In genomic region chr14:90717916-90718315, GRCh38 we compare ENCODE assay signal across 22 cellular contexts.
DNase-seq lines count a peak whose midpoint lies in the region; ATAC-seq and TF ChIP-seq lines count a peak whose summit lies in the region.
"Had no signal": no experiment of that assay in that cellular context is flagged by ENCODE, and none has a peak within 500 bp of the region (broad histone marks: within the 10 kb centered on the region; RNA-seq: fewer than 3 reads in every experiment).

No MANE protein-coding gene starts in this region.

- H3K36me3 ChIP-seq in brain microvascular endothelial cell (replicated peaks) (no peaks in the 10 kb centered on the region), upper lobe of left lung (peaks cover 0 to 9% (median 0%) of the 10 kb centered on the region in 4 donors)
- H3K36me3 ChIP-seq: adrenal gland had no signal

- H3K4me3 ChIP-seq in brain microvascular endothelial cell (ENCODE audit: low read depth, low read length) (no peak overlapping the region), upper lobe of left lung (no peak overlapping the region)
- H3K4me3 ChIP-seq: adrenal gland, stomach had no signal

- H3K36me3 Mint-ChIP-seq in activated CD4-positive, alpha-beta T cell treated with anti-CD3 and anti-CD28 coated beads, Interleukin-2, amount 10 ng/mL, durations not matched to agents 24 days and 14 days (ENCODE audit: low read depth), result no peaks in the 10 kb centered on the region
- H3K36me3 Mint-ChIP-seq: IgD-negative memory B cell had no signal

- WGBS in upper lobe of left lung, 2 donors, result 82 to 83% methylated on average over 3 of the region's 3 CpGs

- no peak overlapping the region for H3K4me3 Mint-ChIP-seq in activated CD4-positive, alpha-beta T cell treated with anti-CD3 and anti-CD28 coated beads, Interleukin-2, amount 10 ng/mL, durations not matched to agents 24 days and 14 days
- H3K4me3 Mint-ChIP-seq: activated T-helper 17 cell treated with anti-CD3 and anti-CD28 coated beads, Interleukin-2, amount 50 U/mL, for 72 hours; CD4-positive, alpha-beta T cell; HFFc6; IgD-negative memory B cell had no signal

- H3K27ac ChIP-seq in brain microvascular endothelial cell, result no peak overlapping the region
- H3K27ac ChIP-seq in upper lobe of left lung, result no peak overlapping the region
- H3K27ac ChIP-seq: adrenal gland, stomach had no signal

- no peaks in the 10 kb centered on the region for H3K9me3 ChIP-seq in upper lobe of left lung
- H3K9me3 ChIP-seq: adrenal gland, stomach had no signal

- H3K27me3 ChIP-seq in brain microvascular endothelial cell (replicated peaks) (no peaks in the 10 kb centered on the region), upper lobe of left lung (no peaks in the 10 kb centered on the region)
- H3K27me3 ChIP-seq: adrenal gland, stomach had no signal

- peaks cover 3% of the 10 kb centered on the region for H3K27me3 Mint-ChIP-seq in activated CD4-positive, alpha-beta T cell treated with anti-CD3 and anti-CD28 coated beads, Interleukin-2, amount 10 ng/mL, durations not matched to agents 24 days and 14 days
- H3K27me3 Mint-ChIP-seq: CD4-positive, alpha-beta T cell; IgD-negative memory B cell had no signal

- no peak for TF ChIP-seq EP300 in upper lobe of left lung (IDR thresholded peaks at IDR 0.05)

- intact Hi-C loops in left cardiac atrium (cut with DNase I) (no loop called here), Right ventricle myocardium superior (cut with DNase I) (no loop called here)
- intact Hi-C loops in activated CD4-positive, alpha-beta T cell treated with anti-CD3 and anti-CD28 coated beads, Interleukin-2, amount 10 ng/mL, durations not matched to agents 24 days and 14 days (cut with micrococcal nuclease), result no loop called here

- H3K4me1 ChIP-seq in upper lobe of left lung, result peaks cover 0 to 3% (median 0%) of the 10 kb centered on the region in 4 donors

- no peak for TF ChIP-seq CTCF in brain microvascular endothelial cell (IDR thresholded peaks at IDR 0.05; ENCODE audit: low read depth, low read length, missing control alignments)
- TF ChIP-seq CTCF in upper lobe of left lung (IDR thresholded peaks at IDR 0.05), result no peak

- ATAC-seq in left cardiac atrium, result peak; percentile 21 to 31
- ATAC-seq in Right ventricle myocardium superior (ENCODE audit: poor library complexity), result no peak
- ATAC-seq in upper lobe of left lung (ENCODE audit: low FRiP score in 2 of 2), result no peak
- ATAC-seq: activated CD4-positive, CD25-positive, alpha-beta regulatory T cell treated with anti-CD3 and anti-CD28 coated beads, Interleukin-2, amount 50 U/mL, for 24 hours; activated T-helper 17 cell treated with anti-CD3 and anti-CD28 coated beads, Interleukin-2, amount 50 U/mL, for 72 hours had no signal

- DNase-seq in left cardiac atrium (no peak), Right ventricle myocardium superior (no peak), brain microvascular endothelial cell (peak; percentile 14), iris pigment epithelial cell (ENCODE audit: low read depth) (peak; percentile 58), OCI-M2 (lab: John Stamatoyannopoulos, UW; ENCODE audit: unreplicated experiment) (no peak), upper lobe of left lung (no peak)
- peak; percentile 2 for DNase-seq in stimulated activated CD8-positive, alpha-beta memory T cell treated with anti-CD3 and anti-CD28 coated beads, Interleukin-4, amount 100 ng/mL, for 48 hours
- DNase-seq in activated CD4-positive, alpha-beta T cell treated with anti-CD3 and anti-CD28 coated beads, Interleukin-2, amount 10 ng/mL, durations not matched to agents 24 days and 14 days, result no peak
- DNase-seq: adrenal gland; CD4-positive, alpha-beta T cell; cortex of kidney; DND-41; HFFc6; islet precursor cell; NCI-H187 treated with DMSO at 0.1 percent for 48 hours; NCI-H510A; SIG-M5; stimulated activated CD4-positive, alpha-beta T cell treated with anti-CD3 and anti-CD28 coated beads, Interleukin-1b, Interleukin-23, amount 100 ng/mL, for 48 hours; stomach had no signal

- no peak for TF ChIP-seq POLR2A in upper lobe of left lung (IDR thresholded peaks at IDR 0.05)

- H3K27ac Mint-ChIP-seq in activated CD4-positive, alpha-beta T cell treated with anti-CD3 and anti-CD28 coated beads, Interleukin-2, amount 10 ng/mL, durations not matched to agents 24 days and 14 days, result no peak overlapping the region
- H3K27ac Mint-ChIP-seq: activated T-helper 17 cell treated with anti-CD3 and anti-CD28 coated beads, Interleukin-2, amount 50 U/mL, for 72 hours; CD4-positive, alpha-beta T cell; HFFc6; IgD-negative memory B cell had no signal

- no peaks in the 10 kb centered on the region for H3K9me3 Mint-ChIP-seq in activated CD4-positive, alpha-beta T cell treated with anti-CD3 and anti-CD28 coated beads, Interleukin-2, amount 10 ng/mL, durations not matched to agents 24 days and 14 days
- H3K9me3 Mint-ChIP-seq: activated T-helper 17 cell treated with anti-CD3 and anti-CD28 coated beads, Interleukin-2, amount 50 U/mL, for 72 hours; CD4-positive, alpha-beta T cell; HFFc6; IgD-negative memory B cell had no signal

- in situ Hi-C loops in brain microvascular endothelial cell (cut with HindIII; ENCODE audit: low pct_ligation_motif_present, low sequenced_read_pairs), result no loop called here

- no peaks in the 10 kb centered on the region for H3K4me1 Mint-ChIP-seq in activated CD4-positive, alpha-beta T cell treated with anti-CD3 and anti-CD28 coated beads, Interleukin-2, amount 10 ng/mL, durations not matched to agents 24 days and 14 days
- H3K4me1 Mint-ChIP-seq: activated T-helper 17 cell treated with anti-CD3 and anti-CD28 coated beads, Interleukin-2, amount 50 U/mL, for 72 hours had no signal

Comparison
In these comparisons a context has a peak if more than half of its experiments do, and no peak if none do; other contexts are left out.
1. ATAC-seq: peak in left cardiac atrium (2 of 2); none in Right ventricle myocardium superior (single experiment) and upper lobe of left lung (0 of 2).
2. DNase-seq: peak in brain microvascular endothelial cell (single experiment), iris pigment epithelial cell (single experiment) and stimulated activated CD8-positive, alpha-beta memory T cell treated with anti-CD3 and anti-CD28 coated beads, Interleukin-4, amount 100 ng/mL, for 48 hours (single experiment); none in left cardiac atrium (single experiment), Right ventricle myocardium superior (single experiment), activated CD4-positive, alpha-beta T cell treated with anti-CD3 and anti-CD28 coated beads, Interleukin-2, amount 10 ng/mL, durations not matched to agents 24 days and 14 days (single experiment), OCI-M2 (single experiment) and upper lobe of left lung (0 of 2).